ENCODE assay signal across 19 cellular contexts in genomic region chr6:1199981-1200637, GRCh38.
DNase-seq lines count a peak whose midpoint lies in the region; ATAC-seq, FAIRE-seq and TF ChIP-seq lines count a peak whose summit lies in the region.
"Had no signal": no experiment of that assay in that cellular context is flagged by ENCODE, and none has a peak within 500 bp of the region (broad histone marks: within the 10 kb centered on the region; RNA-seq: fewer than 3 reads in every experiment).

No MANE protein-coding gene starts in this region.

- TF ChIP-seq POLR2A in HepG2 (IDR thresholded peaks at IDR 0.05; ENCODE audit: insufficient read depth in 1 of 2, low read depth in 2 of 2, low read length in 2 of 2): no peak
- TF ChIP-seq POLR2A in breast epithelium (IDR thresholded peaks at IDR 0.05): no peak

- POLR2A ChIA-PET in WTC11 (lab: Charles Lee) (no interaction called here), HepG2 (lab: Yijun Ruan, JAX) (interaction anchor here (1.1 to 2.5 kb wide), 3 partner anchors 13 to 145 kb away, joined by 3 to 11 read pairs (median 3); partner anchors contain the start of gene FOXQ1)
- POLR2A ChIA-PET in naive thymus-derived CD4-positive, alpha-beta T cell (lab: Charles Lee): no interaction called here

- WGBS in GM23248 (ENCODE audit: low coverage in 1 of 2, low lambda C conversion rate in 2 of 2, missing lambda C conversion rate in 2 of 2), 2 experiments: 80 to 87% methylated on average over 8 of the region's 8 CpGs
- 83% methylated on average over 8 of the region's 8 CpGs for WGBS in HepG2 (ENCODE audit: low lambda C conversion rate)
- WGBS in smooth muscle cell (ENCODE audit: low lambda C conversion rate): 47% methylated on average over 8 of the region's 8 CpGs

- H3K36me3 Mint-ChIP-seq in WTC11: peaks cover 3% of the 10 kb centered on the region; the same call in 1 of the 2 replicates
- H3K36me3 Mint-ChIP-seq in naive thymus-derived CD4-positive, alpha-beta T cell: no peaks in the 10 kb centered on the region
- H3K36me3 Mint-ChIP-seq: CD8-positive, alpha-beta memory T cell had no signal

- H3K27me3 Mint-ChIP-seq in WTC11 (ENCODE audit: low read depth): peaks cover 34% of the 10 kb centered on the region
- H3K27me3 Mint-ChIP-seq in naive thymus-derived CD4-positive, alpha-beta T cell: peaks cover 2 to 30% (median 23%) of the 10 kb centered on the region in 5 donors

- no peak overlapping the region for H3K27ac Mint-ChIP-seq in WTC11
- no peak overlapping the region for H3K27ac Mint-ChIP-seq in naive thymus-derived CD4-positive, alpha-beta T cell
- H3K27ac Mint-ChIP-seq: CD8-positive, alpha-beta memory T cell had no signal

- no peak for TF ChIP-seq RAD21 in HepG2 (CRISPR knock-in tag; IDR thresholded peaks at IDR 0.05)

- CTCF ChIA-PET in WTC11 (lab: Charles Lee) (interaction anchor here (1.0 kb wide), 1 partner anchor 288 kb away, joined by 3 read pairs; no protein-coding TSS in a partner anchor), HepG2 (lab: Yijun Ruan, JAX; ENCODE audit: low intra/inter-chr PET ratio, low total read pairs) (no interaction called here)
- CTCF ChIA-PET in naive thymus-derived CD4-positive, alpha-beta T cell (lab: Charles Lee): interaction anchor here (0.7 kb wide), 1 partner anchor 400 kb away, joined by 3 read pairs; no protein-coding TSS in a partner anchor

- H2AFZ ChIP-seq in GM23248 (no peak overlapping the region), HepG2 (ENCODE audit: low read length) (no peak overlapping the region), smooth muscle cell (ENCODE audit: low read depth) (no peak overlapping the region)

- TF ChIP-seq CTCF in WTC11 (IDR thresholded peaks at IDR 0.05) (no peak), HepG2 (CRISPR knock-in tag; IDR thresholded peaks at IDR 0.05) (no peak), smooth muscle cell (IDR thresholded peaks at IDR 0.05; ENCODE audit: borderline replicate concordance, insufficient read depth, poor library complexity, severe bottlenecking) (no peak), breast epithelium (IDR thresholded peaks at IDR 0.05) (no peak), kidney (IDR thresholded peaks at IDR 0.05; ENCODE audit: borderline replicate concordance, extremely low read depth, insufficient read depth) (no peak)

- no peak for FAIRE-seq in HepG2 (lab: Jason Lieb, UNC)
- FAIRE-seq in kidney (lab: Jason Lieb, UNC): no peak

- no peaks in the 10 kb centered on the region for H3K36me3 ChIP-seq in GM23248 (ENCODE audit: low read depth)
- peaks cover 2 to 12% of the 10 kb centered on the region in 2 experiments; a peak in 4 of 5 replicates for H3K36me3 ChIP-seq in HepG2 (replicated peaks in 1 of 2; ENCODE audit: control insufficient read depth in 1 of 2, insufficient read depth in 2 of 2, low read length in 2 of 2)
- H3K36me3 ChIP-seq in smooth muscle cell (ENCODE audit: low read depth): no peaks in the 10 kb centered on the region
- H3K36me3 ChIP-seq in breast epithelium: no peaks in the 10 kb centered on the region
- no peaks in the 10 kb centered on the region for H3K36me3 ChIP-seq in kidney (ENCODE audit: control insufficient read depth in 1 of 2, insufficient read depth in 2 of 2, low read length in 2 of 2)
- no peaks in the 10 kb centered on the region for H3K36me3 ChIP-seq in naive thymus-derived CD4-positive, alpha-beta T cell (ENCODE audit: control insufficient read depth in 2 of 3, insufficient read depth in 3 of 3, low read length in 3 of 3)
- H3K36me3 ChIP-seq: BLaER1 had no signal

- intact Hi-C loops in HepG2 (cut with micrococcal nuclease; ENCODE audit: unreplicated experiment) (no loop called here), breast epithelium (cut with DNase I; ENCODE audit: low total_unique reads) (no loop called here), kidney (cut with DNase I) (no loop called here)
- intact Hi-C loops in naive thymus-derived CD4-positive, alpha-beta T cell (cut with micrococcal nuclease): no loop called here

- no peaks in the 10 kb centered on the region for H3K9me2 ChIP-seq in GM23248 (ENCODE audit: insufficient read depth)

- H3K9me3 Mint-ChIP-seq in WTC11: peaks cover 13% of the 10 kb centered on the region
- peaks cover 0 to 9% (median 3%) of the 10 kb centered on the region in 11 donors for H3K9me3 Mint-ChIP-seq in naive thymus-derived CD4-positive, alpha-beta T cell

- H4K20me1 ChIP-seq in GM23248 (ENCODE audit: insufficient read depth) (no peaks in the 10 kb centered on the region), HepG2 (ENCODE audit: insufficient read depth, low read length) (no peaks in the 10 kb centered on the region; the same call in 1 of the 2 replicates), smooth muscle cell (ENCODE audit: low read depth) (no peaks in the 10 kb centered on the region)
- H4K20me1 ChIP-seq: BLaER1 had no signal

- H3K9ac ChIP-seq in GM23248 (no peak overlapping the region), HepG2 (ENCODE audit: insufficient read depth, low read depth, low read length) (no peak overlapping the region), smooth muscle cell (ENCODE audit: low read depth) (peak overlapping the region; percentile 68), kidney (ENCODE audit: low read length in 2 of 2) (no peak overlapping the region)
- H3K9ac ChIP-seq: BLaER1 had no signal

- no TSS peak for BruUV-seq in HepG2 (replicated peaks; lab: Mats Ljungman, UMichigan)

- in situ Hi-C loops in GM23248 (cut with MboI) (no loop called here), HepG2 (cut with HindIII; ENCODE audit: extremely low pct_ligation_motif_present, low pct_unique_long_range_greater_than_20kb) (no loop called here)

- H3K4me1 ChIP-seq in GM23248 (ENCODE audit: insufficient read depth): no peaks in the 10 kb centered on the region
- H3K4me1 ChIP-seq in HepG2 (ENCODE audit: insufficient read depth, low read length): peaks cover 67% of the 10 kb centered on the region
- H3K4me1 ChIP-seq in smooth muscle cell (ENCODE audit: low read depth): no peaks in the 10 kb centered on the region
- H3K4me1 ChIP-seq in breast epithelium: no peaks in the 10 kb centered on the region
- peaks cover 0 to 2% of the 10 kb centered on the region in 2 donors for H3K4me1 ChIP-seq in kidney (ENCODE audit: control insufficient read depth in 1 of 2, insufficient read depth in 1 of 2, low read depth in 1 of 2, low read length in 2 of 2)
- no peaks in the 10 kb centered on the region for H3K4me1 ChIP-seq in naive thymus-derived CD4-positive, alpha-beta T cell (ENCODE audit: control insufficient read depth in 2 of 2, insufficient read depth in 2 of 2, low read length in 2 of 2)
- H3K4me1 ChIP-seq: BLaER1 had no signal

- H3K4me1 Mint-ChIP-seq in WTC11: peaks cover 28% of the 10 kb centered on the region
- H3K4me1 Mint-ChIP-seq in naive thymus-derived CD4-positive, alpha-beta T cell: peaks cover 0 to 9% (median 7%) of the 10 kb centered on the region in 7 donors

- H3K79me2 ChIP-seq in GM23248 (ENCODE audit: insufficient read depth): no peaks in the 10 kb centered on the region
- no peaks in the 10 kb centered on the region for H3K79me2 ChIP-seq in HepG2 (ENCODE audit: insufficient read depth, low read length)
- H3K79me2 ChIP-seq in smooth muscle cell (ENCODE audit: low read depth): no peaks in the 10 kb centered on the region

- no peaks in the 10 kb centered on the region for H3K27me3 ChIP-seq in GM23248 (replicated peaks; ENCODE audit: insufficient read depth)
- no peaks in the 10 kb centered on the region for H3K27me3 ChIP-seq in HepG2 (ENCODE audit: control insufficient read depth in 1 of 2, insufficient read depth in 2 of 2, low read length in 2 of 2)
- no peaks in the 10 kb centered on the region for H3K27me3 ChIP-seq in smooth muscle cell (ENCODE audit: low read depth)
- H3K27me3 ChIP-seq in breast epithelium: no peaks in the 10 kb centered on the region
- no peaks in the 10 kb centered on the region for H3K27me3 ChIP-seq in naive thymus-derived CD4-positive, alpha-beta T cell (ENCODE audit: control insufficient read depth in 2 of 2, insufficient read depth in 2 of 2, low read length in 2 of 2)
- H3K27me3 ChIP-seq: BLaER1 had no signal

- H3K9me3 ChIP-seq in GM23248 (ENCODE audit: low read depth) (no peaks in the 10 kb centered on the region), HepG2 (ENCODE audit: low read length) (peaks cover 6% of the 10 kb centered on the region; the same call in 1 of the 2 replicates), smooth muscle cell (replicated peaks; ENCODE audit: low read depth) (peaks cover 6% of the 10 kb centered on the region), breast epithelium (peaks cover 0 to 3% of the 10 kb centered on the region in 2 donors), kidney (ENCODE audit: control insufficient read depth in 1 of 2, low read length in 2 of 2) (peaks cover 0 to 4% of the 10 kb centered on the region in 2 donors)
- H3K9me3 ChIP-seq in naive thymus-derived CD4-positive, alpha-beta T cell (ENCODE audit: control insufficient read depth in 2 of 3, low read length in 3 of 3): no peaks in the 10 kb centered on the region

- H3K27ac ChIP-seq in GM23248 (no peak overlapping the region), HepG2 (ENCODE audit: extremely low read length, insufficient read depth, low read length) (no peak overlapping the region), smooth muscle cell (ENCODE audit: low read depth) (peak overlapping the region; percentile 93), breast epithelium (no peak overlapping the region), kidney (ENCODE audit: low read depth in 2 of 2, low read length in 2 of 2) (no peak overlapping the region)
- no peak overlapping the region for H3K27ac ChIP-seq in naive thymus-derived CD4-positive, alpha-beta T cell (ENCODE audit: low read depth, low read length)
- H3K27ac ChIP-seq: BLaER1, HL-60, SK-N-MC had no signal

- ATAC-seq in WTC11: no peak
- peak; percentile 23; the same call in 2 of the 3 replicates for ATAC-seq in HepG2
- ATAC-seq in naive thymus-derived CD4-positive, alpha-beta T cell: no peak
- ATAC-seq: PC-3 had no signal

- no peak overlapping the region for H3K4me3 Mint-ChIP-seq in WTC11
- no peak overlapping the region for H3K4me3 Mint-ChIP-seq in naive thymus-derived CD4-positive, alpha-beta T cell
- H3K4me3 Mint-ChIP-seq: CD8-positive, alpha-beta memory T cell had no signal

- H3F3A ChIP-seq in GM23248 (ENCODE audit: insufficient read depth) (no peaks in the 10 kb centered on the region), smooth muscle cell (ENCODE audit: low read depth) (peaks cover 17% of the 10 kb centered on the region)

- DNase-seq in GM23248 (peak; percentile 9), WTC11 (ENCODE audit: low spot score) (no peak), HepG2 (ENCODE audit: low spot score) (no peak), smooth muscle cell (lab: John Stamatoyannopoulos, UW; ENCODE audit: unreplicated experiment) (no peak), breast epithelium (ENCODE audit: low spot score in 2 of 2) (no peak), kidney (no peak)
- DNase-seq in naive thymus-derived CD4-positive, alpha-beta T cell: no peak
- DNase-seq: CD8-positive, alpha-beta memory T cell; KG1; NCI-H1092 treated with DMSO at 0.1 percent for 48 hours; NCI-H1694; NCI-H2107; NCI-H226; NCI-H526; NK-92 treated with Interleukin-12 subunit alpha and Interleukin-12 subunit beta, amount 100 ng/mL, for 24 hours; PC-3 had no signal

- no peak overlapping the region for H3K4me2 ChIP-seq in GM23248 (ENCODE audit: unreplicated experiment)
- H3K4me2 ChIP-seq in HepG2 (ENCODE audit: low read depth, low read length): no peak overlapping the region
- H3K4me2 ChIP-seq in smooth muscle cell: peak overlapping the region; percentile 42
- H3K4me2 ChIP-seq: BLaER1 had no signal

- TF ChIP-seq EP300 in HepG2 (IDR thresholded peaks at IDR 0.05; ENCODE audit: low read depth in 2 of 2, low read length in 2 of 2) (no peak), HepG2 (CRISPR knock-in tag; IDR thresholded peaks at IDR 0.05; ENCODE audit: borderline replicate concordance) (no peak)

- H3K4me3 ChIP-seq in GM23248 (no peak overlapping the region), HepG2 (replicated peaks in 1 of 3; ENCODE audit: insufficient read depth in 1 of 3, low read depth in 2 of 3, low read length in 3 of 3) (no peak overlapping the region), smooth muscle cell (no peak overlapping the region), breast epithelium (no peak overlapping the region), kidney (ENCODE audit: low read length in 2 of 2) (no peak overlapping the region)
- no peak overlapping the region for H3K4me3 ChIP-seq in naive thymus-derived CD4-positive, alpha-beta T cell (ENCODE audit: low read length)
- H3K4me3 ChIP-seq: BLaER1, SK-N-MC had no signal
